ENCODE assay signal across 12 cellular contexts in genomic region chr16:29315916-29316517, GRCh38.
DNase-seq lines count a peak whose midpoint lies in the region; ATAC-seq and TF ChIP-seq lines count a peak whose summit lies in the region.
"Had no signal": no experiment of that assay in that cellular context is flagged by ENCODE, and none has a peak within 500 bp of the region (broad histone marks: within the 10 kb centered on the region; RNA-seq: fewer than 3 reads in every experiment).

No MANE protein-coding gene starts in this region.

- H3K9me2 ChIP-seq in Karpas-422 (replicated peaks; ENCODE audit: insufficient read depth, low read length) = no peaks in the 10 kb centered on the region

- no peaks in the 10 kb centered on the region for H3K36me3 Mint-ChIP-seq in T-helper 17 cell (ENCODE audit: low read depth)
- H3K36me3 Mint-ChIP-seq: activated naive CD8-positive, alpha-beta T cell treated with anti-CD3 and anti-CD28 coated beads for 36 hours had no signal

- H4K20me1 ChIP-seq in Karpas-422 (ENCODE audit: insufficient read depth, low read depth, low read length) = no peaks in the 10 kb centered on the region

- TF ChIP-seq CTCF in foreskin keratinocyte (conservative IDR thresholded peaks at IDR 0.05) (peak; percentile 39), tibial artery (IDR thresholded peaks at IDR 0.05) (peak; percentile 28 to 35)

- no peaks in the 10 kb centered on the region for H3K27me3 Mint-ChIP-seq in T-helper 17 cell
- H3K27me3 Mint-ChIP-seq: activated naive CD8-positive, alpha-beta T cell treated with anti-CD3 and anti-CD28 coated beads for 36 hours had no signal

- H3K4me3 ChIP-seq in tibial artery (no peak overlapping the region), Karpas-422 (ENCODE audit: low read length) (no peak overlapping the region)
- H3K4me3 ChIP-seq: HAP-1, MG63, SJSA1 had no signal

- no peak overlapping the region for H3K4me2 ChIP-seq in Karpas-422 (ENCODE audit: low read depth, low read length, poor library complexity, severe bottlenecking)

- no peak overlapping the region for H2AFZ ChIP-seq in Karpas-422 (ENCODE audit: low read length)

- peaks cover 2% of the 10 kb centered on the region for H3K27me3 ChIP-seq in foreskin keratinocyte
- no peaks in the 10 kb centered on the region for H3K27me3 ChIP-seq in tibial artery
- H3K27me3 ChIP-seq in Karpas-422 (ENCODE audit: low read length) = no peaks in the 10 kb centered on the region
- H3K27me3 ChIP-seq: MG63, SJSA1 had no signal

- no peaks in the 10 kb centered on the region for H3K9me3 ChIP-seq in tibial artery
- H3K9me3 ChIP-seq in T-helper 17 cell (ENCODE audit: control insufficient read depth, low read length, poor library complexity, severe bottlenecking) = no peaks in the 10 kb centered on the region
- H3K9me3 ChIP-seq in Karpas-422 (ENCODE audit: low read length) = no peaks in the 10 kb centered on the region
- H3K9me3 ChIP-seq: HAP-1, MG63, SJSA1 had no signal

- no peaks in the 10 kb centered on the region for H3K4me1 Mint-ChIP-seq in T-helper 17 cell

- no peak overlapping the region for H3K27ac Mint-ChIP-seq in T-helper 17 cell
- H3K27ac Mint-ChIP-seq: activated naive CD8-positive, alpha-beta T cell treated with anti-CD3 and anti-CD28 coated beads for 36 hours had no signal

- ATAC-seq in foreskin keratinocyte (no peak), T-helper 17 cell (no peak)

- H3K4me3 Mint-ChIP-seq in T-helper 17 cell = no peak overlapping the region
- H3K4me3 Mint-ChIP-seq: activated naive CD8-positive, alpha-beta T cell treated with anti-CD3 and anti-CD28 coated beads for 36 hours had no signal

- H3K4me1 ChIP-seq in foreskin keratinocyte (peaks cover 3% of the 10 kb centered on the region), tibial artery (no peaks in the 10 kb centered on the region), Karpas-422 (ENCODE audit: low read length) (peaks cover 2% of the 10 kb centered on the region; the same call in 1 of the 2 replicates)
- H3K4me1 ChIP-seq: HAP-1 had no signal

- H3K27ac ChIP-seq in foreskin keratinocyte (no peak overlapping the region), tibial artery (no peak overlapping the region), Karpas-422 (ENCODE audit: low read length) (no peak overlapping the region)
- H3K27ac ChIP-seq: SJSA1 had no signal

- no peaks in the 10 kb centered on the region for H3K36me3 ChIP-seq in tibial artery
- H3K36me3 ChIP-seq in Karpas-422 (ENCODE audit: insufficient read depth, low read length) = no peaks in the 10 kb centered on the region
- H3K36me3 ChIP-seq: HAP-1, MG63, SJSA1 had no signal

- intact Hi-C loops in tibial artery (cut with DNase I; ENCODE audit: low total_unique reads) = no loop called here

- H3K79me2 ChIP-seq in Karpas-422 (ENCODE audit: low read length) = no peaks in the 10 kb centered on the region

- DNase-seq in NCI-H2196 (lab: John Stamatoyannopoulos, UW; ENCODE audit: unreplicated experiment) (peak; percentile 18), NCI-H2196 treated with DMSO at 0.1 percent for 48 hours (lab: John Stamatoyannopoulos, UW; ENCODE audit: unreplicated experiment) (no peak), NCI-H774 (lab: John Stamatoyannopoulos, UW) (peak; percentile 78), foreskin keratinocyte (no peak), tibial artery (peak in 1 of 2 donors; percentile 49), inferior parietal cortex (ENCODE audit: extremely low spot score) (no peak), T-helper 17 cell (no peak), Karpas-422 (no peak)
- DNase-seq: activated naive CD8-positive, alpha-beta T cell treated with anti-CD3 and anti-CD28 coated beads for 36 hours; MG63 had no signal

- H3K9ac ChIP-seq in Karpas-422 (ENCODE audit: low read length) = no peak overlapping the region

Comparison
In these comparisons a context has a peak if more than half of its experiments do, and no peak if none do; other contexts are left out.
1. DNase-seq: peak in NCI-H2196 (single experiment) and NCI-H774 (single experiment); none in NCI-H2196 treated with DMSO at 0.1 percent for 48 hours (single experiment), foreskin keratinocyte (0 of 2), inferior parietal cortex (single experiment), T-helper 17 cell (0 of 3) and Karpas-422 (single experiment).